1 cellular context compared by ENCODE assay signal in genomic region chr20:38159539-38159938, GRCh38.
TF ChIP-seq lines count a peak whose summit lies in the region.

No MANE protein-coding gene starts in this region.

TF ChIP-seq in K562, 482 proteins besides CTCF, POLR2A, EP300 and RAD21 (continued from another document and continues in another):
- 0 out of 6 replicates have a peak, but pooled peaks of 1 of the 3 experiments have one; percentile 4 for TF ChIP-seq ZBTB11 (CRISPR knock-in tag; IDR thresholded peaks at IDR 0.05)
- no peak for TF ChIP-seq CXXC5 (CRISPR knock-in tag; IDR thresholded peaks at IDR 0.05)
- peak; percentile 84 for TF ChIP-seq PHF20 (IDR thresholded peaks at IDR 0.05; ENCODE audit: partially characterized antibody)
- no peak for TF ChIP-seq PRDM10 (IDR thresholded peaks at IDR 0.05; ENCODE audit: partially characterized antibody)
- TF ChIP-seq ZNF175 (CRISPR knock-in tag; IDR thresholded peaks at IDR 0.05; ENCODE audit: low read depth) = no peak
- TF ChIP-seq PATZ1 (CRISPR knock-in tag; IDR thresholded peaks at IDR 0.05; ENCODE audit: borderline replicate concordance) = no peak
- peak; percentile 92 for TF ChIP-seq NCOA4 (IDR thresholded peaks at IDR 0.05; ENCODE audit: partially characterized antibody)
- TF ChIP-seq ATF6 (CRISPR knock-in tag; IDR thresholded peaks at IDR 0.05) = no peak
- TF ChIP-seq DACH1 (IDR thresholded peaks at IDR 0.05; ENCODE audit: partially characterized antibody) = peak; percentile 8
- peak; percentile 99 for TF ChIP-seq SMARCA5 (IDR thresholded peaks at IDR 0.05)
- 0 out of 2 replicates have a peak, but pooled peaks have one; percentile 41 for TF ChIP-seq ZKSCAN1 (IDR thresholded peaks at IDR 0.05; ENCODE audit: low read depth, low read length)
- TF ChIP-seq ZNF347 (CRISPR knock-in tag; IDR thresholded peaks at IDR 0.05; ENCODE audit: low read depth) = no peak
- TF ChIP-seq ZNF589 (CRISPR knock-in tag; IDR thresholded peaks at IDR 0.05; ENCODE audit: low read depth) = 0 out of 2 replicates have a peak, but pooled peaks have one; percentile 3
- peak; percentile 82 for TF ChIP-seq CHD4 (IDR thresholded peaks at IDR 0.05; ENCODE audit: insufficient read depth, insufficient replicate concordance, low read depth, low read length, poor library complexity, severe bottlenecking)
- no peak for TF ChIP-seq ZNF395 (CRISPR knock-in tag; IDR thresholded peaks at IDR 0.05)
- no peak for TF ChIP-seq GTF2F1 (IDR thresholded peaks at IDR 0.05; ENCODE audit: low read depth, low read length)
- no peak for TF ChIP-seq LEF1 (IDR thresholded peaks at IDR 0.05)
- TF ChIP-seq ZC3H8 (IDR thresholded peaks at IDR 0.05) = no peak
- TF ChIP-seq ESRRA (IDR thresholded peaks at IDR 0.05; ENCODE audit: borderline replicate concordance, low read depth) = peak; percentile 100
- no peak for TF ChIP-seq RNF2 (IDR thresholded peaks at IDR 0.05)
- peak; percentile 99 for TF ChIP-seq ADNP (tag; IDR thresholded peaks at IDR 0.05)
- no peak for TF ChIP-seq PHF8 (IDR thresholded peaks at IDR 0.05; ENCODE audit: borderline replicate concordance, low read length)
- TF ChIP-seq PCBP2 (IDR thresholded peaks at IDR 0.05; ENCODE audit: low read depth, low read length, poor library complexity, severe bottlenecking) = no peak
- no peak for TF ChIP-seq CTCFL (IDR thresholded peaks at IDR 0.05; ENCODE audit: borderline replicate concordance, insufficient read depth, low read depth, low read length, poor library complexity, severe bottlenecking)
- TF ChIP-seq ARID4B (CRISPR knock-in tag; IDR thresholded peaks at IDR 0.05) = no peak
- no peak for TF ChIP-seq ZNF79 (CRISPR knock-in tag; IDR thresholded peaks at IDR 0.05; ENCODE audit: low read depth)
- TF ChIP-seq MLLT1 (IDR thresholded peaks at IDR 0.05) = no peak
- peak; percentile 55; the same call in 1 of the 2 replicates for TF ChIP-seq ELF2 (CRISPR knock-in tag; IDR thresholded peaks at IDR 0.05)
